ENCODE assay signal across 19 cellular contexts in genomic region chr14:20823859-20824258, GRCh38. TPM values are rescaled to one million over a fixed set of nuclear protein-coding genes. Genes with fewer than 3 reads are reported as not detected.
DNase-seq lines count a peak whose midpoint lies in the region; ATAC-seq and TF ChIP-seq lines count a peak whose summit lies in the region.
"Had no signal": no experiment of that assay in that cellular context is flagged by ENCODE, and none has a peak within 500 bp of the region (broad histone marks: within the 10 kb centered on the region; RNA-seq: fewer than 3 reads in every experiment).

No MANE protein-coding gene starts in this region.

- H3K27ac Mint-ChIP-seq in endodermal cell (no peak overlapping the region), chondrocyte (ENCODE audit: unreplicated experiment) (no peak overlapping the region)
- H3K27ac Mint-ChIP-seq in stimulated activated naive CD8-positive, alpha-beta T cell treated with anti-CD3 and anti-CD28 coated beads, Interleukin-15, amount 100 ng/mL, for 72 hours: peak overlapping the region in 1 of 2 donors; percentile 51

- H3K4me1 Mint-ChIP-seq in endodermal cell (peaks cover 40% of the 10 kb centered on the region), chondrocyte (ENCODE audit: low read depth) (peaks cover 11% of the 10 kb centered on the region)
- no peaks in the 10 kb centered on the region for H3K4me1 Mint-ChIP-seq in stimulated activated naive CD8-positive, alpha-beta T cell treated with anti-CD3 and anti-CD28 coated beads, Interleukin-15, amount 100 ng/mL, for 72 hours
- H3K4me1 Mint-ChIP-seq: CD4-positive, alpha-beta memory T cell had no signal

- no peaks in the 10 kb centered on the region for H3K27me3 ChIP-seq in endodermal cell (ENCODE audit: control insufficient read depth, insufficient read depth, low read length, poor library complexity, severe bottlenecking)
- H3K27me3 ChIP-seq: BLaER1 had no signal

- DNase-seq in activated CD8-positive, alpha-beta memory T cell treated with anti-CD3 and anti-CD28 coated beads, Interleukin-2, amount 50 U/mL, for 48 hours: peak; percentile 13
- DNase-seq in activated CD8-positive, alpha-beta memory T cell treated with anti-CD3 and anti-CD28 coated beads for 24 hours: no peak
- DNase-seq in endodermal cell (peak; percentile 9), pons (ENCODE audit: low spot score) (peak; percentile 87), chondrocyte (ENCODE audit: low spot score) (no peak)
- DNase-seq in stimulated activated naive CD8-positive, alpha-beta T cell treated with anti-CD3 and anti-CD28 coated beads, Interleukin-15, amount 100 ng/mL, for 72 hours: no peak
- no peak for DNase-seq in stimulated activated CD4-positive, alpha-beta T cell treated with anti-CD3 and anti-CD28 coated beads, Interleukin-1b, Interleukin-23, amount 100 ng/mL, for 48 hours
- DNase-seq: AML-193; Calu3; CD4-positive, alpha-beta memory T cell; DMS79 treated with DMSO at 0.1 percent for 48 hours; GF-D8 had no signal

- ATAC-seq in stimulated activated naive CD8-positive, alpha-beta T cell treated with anti-CD3 and anti-CD28 coated beads, Interleukin-15, amount 100 ng/mL, for 72 hours: no peak
- ATAC-seq: A549 had no signal

- peaks cover 49% of the 10 kb centered on the region for H3K9me3 ChIP-seq in endodermal cell (ENCODE audit: control insufficient read depth, low read length)

- H3K4me3 Mint-ChIP-seq in endodermal cell: no peak overlapping the region
- H3K4me3 Mint-ChIP-seq in stimulated activated naive CD8-positive, alpha-beta T cell treated with anti-CD3 and anti-CD28 coated beads, Interleukin-15, amount 100 ng/mL, for 72 hours: no peak overlapping the region
- H3K4me3 Mint-ChIP-seq in chondrocyte (ENCODE audit: unreplicated experiment): no peak overlapping the region
- H3K4me3 Mint-ChIP-seq: CD14-positive monocyte; CD4-positive, alpha-beta memory T cell had no signal

- peaks cover 63% of the 10 kb centered on the region for H3K36me3 Mint-ChIP-seq in endodermal cell (ENCODE audit: low read depth)
- peaks cover 2% of the 10 kb centered on the region for H3K36me3 Mint-ChIP-seq in chondrocyte (ENCODE audit: low read depth)
- H3K36me3 Mint-ChIP-seq: CD4-positive, alpha-beta memory T cell had no signal

- H3K36me3 ChIP-seq in endodermal cell (ENCODE audit: control insufficient read depth, insufficient read depth, low read length): no peaks in the 10 kb centered on the region
- H3K36me3 ChIP-seq: BLaER1, HAP-1 had no signal

- 91 to 93% methylated on average over 7 to 8 of the region's 8 CpGs for WGBS in endodermal cell (ENCODE audit: insufficient coverage in 1 of 2, insufficient read length in 1 of 2), 2 experiments

- H3K9ac ChIP-seq in endodermal cell (ENCODE audit: extremely low read depth, low read length, poor library complexity, severe bottlenecking): no peak overlapping the region
- H3K9ac ChIP-seq: BLaER1 had no signal

- H3K9me3 Mint-ChIP-seq in endodermal cell: peaks cover 35% of the 10 kb centered on the region
- peaks cover 5 to 15% of the 10 kb centered on the region in 2 donors for H3K9me3 Mint-ChIP-seq in stimulated activated naive CD8-positive, alpha-beta T cell treated with anti-CD3 and anti-CD28 coated beads, Interleukin-15, amount 100 ng/mL, for 72 hours
- H3K9me3 Mint-ChIP-seq in chondrocyte (ENCODE audit: low read depth): peaks cover 5% of the 10 kb centered on the region

- H3K27ac ChIP-seq in endodermal cell (ENCODE audit: low read depth, low read length): no peak overlapping the region
- H3K27ac ChIP-seq: 22Rv1, A549, BLaER1 had no signal

- TF ChIP-seq CTCF in endodermal cell (conservative IDR thresholded peaks at IDR 0.05) (no peak), chondrocyte (IDR thresholded peaks at IDR 0.05) (no peak)

- H3K27me3 Mint-ChIP-seq in endodermal cell (ENCODE audit: insufficient read depth) (no peaks in the 10 kb centered on the region), chondrocyte (ENCODE audit: low read depth) (peaks cover 13% of the 10 kb centered on the region)
- H3K27me3 Mint-ChIP-seq in stimulated activated naive CD8-positive, alpha-beta T cell treated with anti-CD3 and anti-CD28 coated beads, Interleukin-15, amount 100 ng/mL, for 72 hours: peaks cover 8% of the 10 kb centered on the region

- no peaks in the 10 kb centered on the region for H3K4me1 ChIP-seq in endodermal cell (ENCODE audit: control insufficient read depth, insufficient read depth, low read length)
- H3K4me1 ChIP-seq: A549, BLaER1, HAP-1 had no signal

- H3K4me3 ChIP-seq in endodermal cell (ENCODE audit: low read length): no peak overlapping the region
- H3K4me3 ChIP-seq: A549, BLaER1, HAP-1 had no signal

RNA-seq across cellular contexts. Expression of gene RNASE1, which starts 21.2 kb away (rescaled TPM):
- total RNA-seq in endodermal cell (10 to 100 TPM in 1 of 2 donors, 1 to 10 TPM in 1; 9.9 to 10.7 TPM), chondrocyte (0.72 to 0.97 TPM in 2 of 3 replicates, not detected in the other)
- polyA plus RNA-seq in endodermal cell (2013, experiment 1 of 2): 41.2 TPM
- polyA plus RNA-seq in endodermal cell (2013, experiment 2 of 2): 25.8 TPM
- polyA plus RNA-seq: CD4-positive, alpha-beta memory T cell had no signal

RNA-seq across cellular contexts. Expression of gene RNASE6, which starts 42.8 kb away (rescaled TPM):
- total RNA-seq in endodermal cell (not detected), chondrocyte (not detected in 3 replicates)
- polyA plus RNA-seq in endodermal cell (2013, experiment 1 of 2): not detected
- 0.33 TPM for polyA plus RNA-seq in endodermal cell (2013, experiment 2 of 2)
- total RNA-seq: Calu3, H4, HT-29 had no signal
- polyA plus RNA-seq: A549 had no signal

RNA-seq across cellular contexts. Expression of gene EDDM3B, which starts 55.7 kb away (rescaled TPM):
- total RNA-seq in endodermal cell (not detected), chondrocyte (not detected in 3 replicates)
- polyA plus RNA-seq in endodermal cell (2013, experiment 1 of 2): not detected
- not detected for polyA plus RNA-seq in endodermal cell (2013, experiment 2 of 2)
- total RNA-seq: Calu3; CD4-positive, alpha-beta memory T cell; H4; HT-29 had no signal
- polyA plus RNA-seq: A549; CD14-positive monocyte; CD4-positive, alpha-beta memory T cell had no signal

Comparison
In these comparisons a context has a peak if more than half of its experiments do, and no peak if none do; other contexts are left out.
1. DNase-seq: peak in activated CD8-positive, alpha-beta memory T cell treated with anti-CD3 and anti-CD28 coated beads, Interleukin-2, amount 50 U/mL, for 48 hours (single experiment), endodermal cell (single experiment) and pons (single experiment); none in activated CD8-positive, alpha-beta memory T cell treated with anti-CD3 and anti-CD28 coated beads for 24 hours (single experiment), stimulated activated naive CD8-positive, alpha-beta T cell treated with anti-CD3 and anti-CD28 coated beads, Interleukin-15, amount 100 ng/mL, for 72 hours (0 of 2), stimulated activated CD4-positive, alpha-beta T cell treated with anti-CD3 and anti-CD28 coated beads, Interleukin-1b, Interleukin-23, amount 100 ng/mL, for 48 hours (single experiment) and chondrocyte (single experiment).